15 cellular contexts compared by ENCODE assay signal in genomic region chr4:188619456-188620149, GRCh38.
"Had no signal": no experiment of that assay in that cellular context is flagged by ENCODE, and none has a peak within 500 bp of the region (broad histone marks: within the 10 kb centered on the region; RNA-seq: fewer than 3 reads in every experiment).

No MANE protein-coding gene starts in this region.

- H3K4me3 ChIP-seq: adrenal gland, upper lobe of right lung had no signal

- H3K9me3 ChIP-seq: adrenal gland, upper lobe of right lung had no signal

- H3K27ac ChIP-seq: adrenal gland, upper lobe of right lung had no signal

- H3K27me3 ChIP-seq: adrenal gland, upper lobe of right lung had no signal

- H3K4me1 ChIP-seq: adrenal gland, upper lobe of right lung had no signal

- H3K36me3 ChIP-seq: adrenal gland, upper lobe of right lung had no signal

- ATAC-seq: activated naive CD4-positive, alpha-beta T cell treated with anti-CD3 and anti-CD28 coated beads, Interleukin-2, amount 50 U/mL, for 72 hours; naive thymus-derived CD8-positive, alpha-beta T cell; upper lobe of right lung had no signal

- DNase-seq: activated CD4-positive, alpha-beta T cell treated with anti-CD3 and anti-CD28 coated beads, Interleukin-2, amount 50 U/mL, for 1 hour; activated CD4-positive, CD25-positive, alpha-beta regulatory T cell treated with anti-CD3 and anti-CD28 coated beads, Interleukin-2, amount 50 U/mL, for 72 hours; activated gamma-delta T cell treated with Interleukin-2 at 50 U/mL for 16 hours; adrenal gland; effector memory CD4-positive, alpha-beta T cell; foreskin fibroblast; kidney glomerular epithelial cell; naive thymus-derived CD8-positive, alpha-beta T cell; nucleus accumbens; stimulated activated CD4-positive, alpha-beta T cell treated with anti-CD3 and anti-CD28 coated beads, Interleukin-12 subunit alpha, Interleukin-12 subunit beta, amount 100 ng/mL, for 4 hours; stimulated activated CD4-positive, alpha-beta T cell treated with anti-CD3 and anti-CD28 coated beads, Interleukin-1b, Interleukin-23, amount 100 ng/mL, for 48 hours; stimulated activated CD8-positive, alpha-beta memory T cell treated with anti-CD3 and anti-CD28 coated beads, Interleukin-4, amount 100 ng/mL, for 48 hours; stimulated activated naive CD4-positive, alpha-beta T cell; upper lobe of right lung had no signal
